In the genomic region with DNA sequence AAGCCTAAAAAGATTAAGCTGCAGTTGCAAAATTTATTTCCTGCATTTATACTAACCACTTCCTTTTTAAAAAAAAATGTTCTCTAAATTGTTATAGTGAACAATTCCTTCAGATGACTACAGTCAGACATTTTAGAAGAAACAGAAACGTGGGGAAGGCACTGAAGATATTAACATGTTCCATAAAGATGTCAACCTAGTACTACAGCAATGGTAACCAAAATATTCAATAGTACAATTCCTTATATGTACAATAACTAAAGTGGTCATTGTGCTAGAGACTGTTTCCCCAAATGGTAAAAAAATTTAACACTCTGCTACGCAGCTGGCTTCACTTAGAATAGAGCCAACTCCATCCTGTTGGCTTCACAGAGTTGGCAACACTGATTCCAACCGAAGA, we compare ENCODE assay signal across 9 cellular contexts.
A peak's percentile ranks its signal among the peaks of the same experiment; 100 is the strongest.
DNase-seq lines count a peak whose midpoint lies in the region; ATAC-seq and TF ChIP-seq lines count a peak whose summit lies in the region.
"Had no signal": no experiment of that assay in that cellular context is flagged by ENCODE, and none has a peak within 500 bp of the region (broad histone marks: within the 10 kb centered on the region; RNA-seq: fewer than 3 reads in every experiment).

No MANE protein-coding gene starts in this region.

- no CpG with 5 or more reads among the region's 3 CpGs for WGBS in neuronal stem cell (ENCODE audit: extremely low coverage in 2 of 2, insufficient read length in 2 of 2, insufficient replicate concordance in 1 of 2), 2 donors

- TF ChIP-seq CTCF in left lung (IDR thresholded peaks at IDR 0.05): no peak
- TF ChIP-seq CTCF in tibial artery (IDR thresholded peaks at IDR 0.05): no peak

- H3K4me3 Mint-ChIP-seq in activated T-cell treated with anti-CD3 and anti-CD28 coated beads, Interleukin-2, amount 50 U/mL, for 72 hours: peak overlapping the region; percentile 22 to 57
- H3K4me3 Mint-ChIP-seq in activated T-helper 1 cell treated with anti-CD3 and anti-CD28 coated beads, Interleukin-12 subunit alpha, Interleukin-12 subunit beta, Interleukin-2, Interleukin-4 antibody, amounts not matched to agents 30 ng/mL and 10 ng/mL and 1 ng/mL, durations not matched to agents 14 hours and 24 hours and 36 hours: no peak overlapping the region

- H2BK15ac ChIP-seq in neuronal stem cell (ENCODE audit: low read length): no peak overlapping the region

- H3K27ac ChIP-seq in left lung (peak overlapping the region; percentile 63 to 88), tibial artery (peak overlapping the region; percentile 41 to 66), neuronal stem cell (replicated peaks; ENCODE audit: low read length) (no peak overlapping the region)

- H3K9ac ChIP-seq in neuronal stem cell (ENCODE audit: low read depth, low read length, poor library complexity): no peak overlapping the region

- H3K9me3 ChIP-seq in left lung (peaks cover 0 to 8% of the 10 kb centered on the region in 2 donors), tibial artery (peaks cover 0 to 7% (median 0%) of the 10 kb centered on the region in 3 donors), neuronal stem cell (replicated peaks in 1 of 2; ENCODE audit: control insufficient read depth in 2 of 2, insufficient read depth in 1 of 2, low read depth in 1 of 2, low read length in 2 of 2) (peaks cover 6 to 10% of the 10 kb centered on the region in 2 donors)

- no peak overlapping the region for H2BK5ac ChIP-seq in neuronal stem cell (ENCODE audit: low read length)

- H4K8ac ChIP-seq in neuronal stem cell (ENCODE audit: low read depth, low read length): no peak overlapping the region

- H2BK120ac ChIP-seq in neuronal stem cell (ENCODE audit: low read depth, low read length): no peak overlapping the region

- no peak overlapping the region for H3K4ac ChIP-seq in neuronal stem cell (ENCODE audit: low read length)

- no peak overlapping the region for H4K91ac ChIP-seq in neuronal stem cell (ENCODE audit: low read depth, low read length, poor library complexity)

- no peak overlapping the region for H2BK12ac ChIP-seq in neuronal stem cell (ENCODE audit: low read length)

- no peak overlapping the region for H3K18ac ChIP-seq in neuronal stem cell (ENCODE audit: low read length)

- peaks cover 31 to 64% of the 10 kb centered on the region in 2 donors for H3K36me3 Mint-ChIP-seq in activated T-cell treated with anti-CD3 and anti-CD28 coated beads, Interleukin-2, amount 50 U/mL, for 72 hours (ENCODE audit: insufficient read depth in 2 of 2)
- H3K36me3 Mint-ChIP-seq in activated T-helper 1 cell treated with anti-CD3 and anti-CD28 coated beads, Interleukin-12 subunit alpha, Interleukin-12 subunit beta, Interleukin-2, Interleukin-4 antibody, amounts not matched to agents 30 ng/mL and 10 ng/mL and 1 ng/mL, durations not matched to agents 14 hours and 24 hours and 36 hours (ENCODE audit: low read depth): peaks cover 44% of the 10 kb centered on the region

- H3K27me3 Mint-ChIP-seq in activated T-cell treated with anti-CD3 and anti-CD28 coated beads, Interleukin-2, amount 50 U/mL, for 72 hours (ENCODE audit: low read depth): no peaks in the 10 kb centered on the region
- no peaks in the 10 kb centered on the region for H3K27me3 Mint-ChIP-seq in activated T-helper 1 cell treated with anti-CD3 and anti-CD28 coated beads, Interleukin-12 subunit alpha, Interleukin-12 subunit beta, Interleukin-2, Interleukin-4 antibody, amounts not matched to agents 30 ng/mL and 10 ng/mL and 1 ng/mL, durations not matched to agents 14 hours and 24 hours and 36 hours (ENCODE audit: insufficient read depth)

- peaks cover 67% of the 10 kb centered on the region for H3K4me1 Mint-ChIP-seq in activated T-cell treated with anti-CD3 and anti-CD28 coated beads, Interleukin-2, amount 50 U/mL, for 72 hours (ENCODE audit: low read depth)
- peaks cover 44% of the 10 kb centered on the region for H3K4me1 Mint-ChIP-seq in activated T-helper 1 cell treated with anti-CD3 and anti-CD28 coated beads, Interleukin-12 subunit alpha, Interleukin-12 subunit beta, Interleukin-2, Interleukin-4 antibody, amounts not matched to agents 30 ng/mL and 10 ng/mL and 1 ng/mL, durations not matched to agents 14 hours and 24 hours and 36 hours (ENCODE audit: low read depth)

- H3K14ac ChIP-seq in neuronal stem cell (ENCODE audit: low read length): no peak overlapping the region

- H3K36me3 ChIP-seq in left lung (peaks cover 0 to 4% of the 10 kb centered on the region in 2 donors), tibial artery (peaks cover 4 to 14% (median 8%) of the 10 kb centered on the region in 3 donors), neuronal stem cell (replicated peaks in 1 of 2; ENCODE audit: control insufficient read depth in 2 of 2, insufficient read depth in 2 of 2, low read length in 2 of 2) (peaks cover 0 to 14% of the 10 kb centered on the region in 2 donors)

- H2AFZ ChIP-seq in neuronal stem cell (ENCODE audit: low read length): no peak overlapping the region

- no peak overlapping the region for H3K23ac ChIP-seq in neuronal stem cell (ENCODE audit: low read depth, low read length, poor library complexity)

- H3K4me2 ChIP-seq in neuronal stem cell (ENCODE audit: insufficient read depth, low read length, poor library complexity, severe bottlenecking): no peak overlapping the region

- peaks cover 4 to 44% of the 10 kb centered on the region in 2 donors for H3K4me1 ChIP-seq in left lung
- H3K4me1 ChIP-seq in tibial artery: peaks cover 0 to 58% (median 17%) of the 10 kb centered on the region in 4 donors
- H3K4me1 ChIP-seq in neuronal stem cell (ENCODE audit: control insufficient read depth in 2 of 2, insufficient read depth in 1 of 2, low read depth in 1 of 2, low read length in 2 of 2): no peaks in the 10 kb centered on the region

- no peaks in the 10 kb centered on the region for H3K79me1 ChIP-seq in neuronal stem cell (ENCODE audit: low read depth, low read length)

- peak overlapping the region; percentile 96 for H3K27ac Mint-ChIP-seq in activated T-cell treated with anti-CD3 and anti-CD28 coated beads, Interleukin-2, amount 50 U/mL, for 72 hours
- H3K27ac Mint-ChIP-seq in activated T-helper 1 cell treated with anti-CD3 and anti-CD28 coated beads, Interleukin-12 subunit alpha, Interleukin-12 subunit beta, Interleukin-2, Interleukin-4 antibody, amounts not matched to agents 30 ng/mL and 10 ng/mL and 1 ng/mL, durations not matched to agents 14 hours and 24 hours and 36 hours: peak overlapping the region; percentile 68

- H3K4me3 ChIP-seq in left lung (no peak overlapping the region), tibial artery (no peak overlapping the region), neuronal stem cell (ENCODE audit: low read length in 2 of 2) (no peak overlapping the region)

- DNase-seq in activated T-cell treated with anti-CD3 and anti-CD28 coated beads, Interleukin-2, amount 50 U/mL, for 72 hours: no peak
- no peak for DNase-seq in activated T-cell treated with anti-CD3 and anti-CD28 coated beads, Interleukin-2, amount 50 U/mL, for 48 hours
- DNase-seq in activated T-helper 1 cell treated with anti-CD3 and anti-CD28 coated beads, Interleukin-12 subunit alpha, Interleukin-12 subunit beta, Interleukin-2, Interleukin-4 antibody, amounts not matched to agents 30 ng/mL and 10 ng/mL and 1 ng/mL, durations not matched to agents 14 hours and 24 hours and 36 hours (ENCODE audit: low spot score): no peak
- DNase-seq in left lung (no peak), tibial artery (no peak), RPMI8226 (no peak), neuronal stem cell (ENCODE audit: low spot score) (no peak), D341Med (ENCODE audit: low spot score) (no peak)
- DNase-seq: NCI-H1092 treated with DMSO at 0.1 percent for 48 hours had no signal

- peak in 1 of 2 donors; percentile 12 for ATAC-seq in activated T-cell treated with anti-CD3 and anti-CD28 coated beads, Interleukin-2, amount 50 U/mL, for 72 hours (replicated peaks in 1 of 2)
- ATAC-seq in left lung: peak; percentile 41

- H3K9me3 Mint-ChIP-seq in activated T-cell treated with anti-CD3 and anti-CD28 coated beads, Interleukin-2, amount 50 U/mL, for 72 hours: peaks cover 5 to 9% of the 10 kb centered on the region in 2 donors
- peaks cover 16% of the 10 kb centered on the region for H3K9me3 Mint-ChIP-seq in activated T-helper 1 cell treated with anti-CD3 and anti-CD28 coated beads, Interleukin-12 subunit alpha, Interleukin-12 subunit beta, Interleukin-2, Interleukin-4 antibody, amounts not matched to agents 30 ng/mL and 10 ng/mL and 1 ng/mL, durations not matched to agents 14 hours and 24 hours and 36 hours

- H2AK5ac ChIP-seq in neuronal stem cell (ENCODE audit: low read depth, low read length): no peak overlapping the region

- H3K27me3 ChIP-seq in left lung: no peaks in the 10 kb centered on the region
- H3K27me3 ChIP-seq in tibial artery: no peaks in the 10 kb centered on the region
- no peaks in the 10 kb centered on the region for H3K27me3 ChIP-seq in neuronal stem cell (ENCODE audit: control insufficient read depth in 3 of 3, insufficient read depth in 3 of 3, low read depth in 1 of 3, low read length in 3 of 3)

- intact Hi-C loops in activated T-helper 1 cell treated with anti-CD3 and anti-CD28 coated beads, Interleukin-12 subunit alpha, Interleukin-12 subunit beta, Interleukin-2, Interleukin-4 antibody, amounts not matched to agents 30 ng/mL and 10 ng/mL and 1 ng/mL, durations not matched to agents 14 hours and 24 hours and 36 hours (cut with micrococcal nuclease): loop anchor here (2.0 kb wide), 1 partner anchor 17 kb away; no protein-coding TSS in a partner anchor
- intact Hi-C loops in left lung (cut with DNase I): no loop called here
- intact Hi-C loops in tibial artery (cut with DNase I; ENCODE audit: low total_unique reads): loop anchor here (10.0 kb wide), 2 partner anchors 61 to 79 kb away; no protein-coding TSS in a partner anchor

Comparison
In these comparisons a context has a peak if more than half of its experiments do, and no peak if none do; other contexts are left out.
1. intact Hi-C loops: an anchor here in activated T-helper 1 cell treated with anti-CD3 and anti-CD28 coated beads, Interleukin-12 subunit alpha, Interleukin-12 subunit beta, Interleukin-2, Interleukin-4 antibody, amounts not matched to agents 30 ng/mL and 10 ng/mL and 1 ng/mL, durations not matched to agents 14 hours and 24 hours and 36 hours (2.0 kb wide) and tibial artery (10.0 kb wide); none called in left lung.